Comparison of ENCODE assay signal across 17 cellular contexts in the genomic region with DNA sequence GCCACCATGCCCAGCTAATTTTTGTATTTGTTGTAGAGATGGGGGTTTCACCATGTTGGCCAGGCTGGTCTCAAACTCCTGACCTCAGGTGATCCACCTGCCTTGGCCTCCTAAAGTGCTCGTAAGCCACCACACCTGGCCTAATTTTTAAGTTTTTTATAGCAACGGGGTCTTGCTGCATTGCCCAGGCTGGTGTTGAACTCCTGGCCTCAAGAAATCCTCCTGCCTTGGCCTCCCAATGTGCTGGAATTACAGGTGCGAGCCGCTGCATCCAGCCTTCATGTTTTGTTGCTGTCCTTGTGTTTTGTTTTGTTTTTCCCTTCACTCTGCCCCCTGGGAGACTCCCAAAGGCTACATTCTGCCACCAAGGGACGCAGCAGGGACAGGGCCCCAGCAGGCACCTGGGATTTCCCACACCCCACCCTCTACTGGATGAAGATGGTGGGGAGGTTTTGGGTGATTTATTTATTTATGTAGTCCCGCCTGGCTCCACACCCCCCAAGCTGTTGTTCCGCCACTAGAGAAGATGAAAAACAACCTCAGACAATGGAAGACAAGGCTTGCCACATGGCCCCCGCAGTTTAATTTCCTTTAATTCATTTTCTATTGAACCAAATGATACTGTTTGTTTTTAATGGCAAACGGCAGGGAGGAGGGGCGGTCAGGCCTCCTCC.
DNase-seq lines count a peak whose midpoint lies in the region; ATAC-seq and TF ChIP-seq lines count a peak whose summit lies in the region.
"Had no signal": no experiment of that assay in that cellular context is flagged by ENCODE, and none has a peak within 500 bp of the region (broad histone marks: within the 10 kb centered on the region; RNA-seq: fewer than 3 reads in every experiment).

No MANE protein-coding gene starts in this region.

- H3K4me1 ChIP-seq in CD8-positive, alpha-beta T cell (ENCODE audit: insufficient read depth, low read length) = no peaks in the 10 kb centered on the region

- 0 out of 2 replicates have a peak, but pooled peaks cover 3% of the 10 kb centered on the region for H3K36me3 Mint-ChIP-seq in WTC11
- no peaks in the 10 kb centered on the region for H3K36me3 Mint-ChIP-seq in CD8-positive, alpha-beta T cell
- H3K36me3 Mint-ChIP-seq: CD8-positive, alpha-beta memory T cell had no signal

- CTCF ChIA-PET in WTC11 (lab: Charles Lee) = no interaction called here
- CTCF ChIA-PET in CD8-positive, alpha-beta T cell (lab: Charles Lee) = no interaction called here

- no peaks in the 10 kb centered on the region for H3K9me3 Mint-ChIP-seq in WTC11
- H3K9me3 Mint-ChIP-seq in CD8-positive, alpha-beta T cell = no peaks in the 10 kb centered on the region
- H3K9me3 Mint-ChIP-seq: CD8-positive, alpha-beta memory T cell; HFFc6 had no signal

- no peak for TF ChIP-seq CTCF in WTC11 (IDR thresholded peaks at IDR 0.05)
- TF ChIP-seq CTCF in CD8-positive, alpha-beta T cell (IDR thresholded peaks at IDR 0.05) = no peak

- no peaks in the 10 kb centered on the region for H3K4me1 Mint-ChIP-seq in WTC11
- H3K4me1 Mint-ChIP-seq in CD8-positive, alpha-beta T cell (ENCODE audit: low read depth) = no peaks in the 10 kb centered on the region
- H3K4me1 Mint-ChIP-seq: CD8-positive, alpha-beta memory T cell had no signal

- no peaks in the 10 kb centered on the region for H3K36me3 ChIP-seq in CD8-positive, alpha-beta T cell (ENCODE audit: insufficient read depth, low read length)

- H3K27ac Mint-ChIP-seq in WTC11 = no peak overlapping the region
- no peak overlapping the region for H3K27ac Mint-ChIP-seq in CD8-positive, alpha-beta T cell
- H3K27ac Mint-ChIP-seq: HFFc6 had no signal

- POLR2A ChIA-PET in WTC11 (lab: Charles Lee) = no interaction called here
- POLR2A ChIA-PET in CD8-positive, alpha-beta T cell (lab: Charles Lee) = no interaction called here

- H3K27me3 Mint-ChIP-seq in WTC11 (ENCODE audit: low read depth) = no peaks in the 10 kb centered on the region
- H3K27me3 Mint-ChIP-seq in CD8-positive, alpha-beta T cell (ENCODE audit: low read depth) = no peaks in the 10 kb centered on the region

- no peak overlapping the region for H3K4me3 Mint-ChIP-seq in WTC11
- no peak overlapping the region for H3K4me3 Mint-ChIP-seq in CD8-positive, alpha-beta T cell
- H3K4me3 Mint-ChIP-seq: HFFc6 had no signal

- H3K27me3 ChIP-seq in CD8-positive, alpha-beta T cell (ENCODE audit: insufficient read depth, low read length) = no peaks in the 10 kb centered on the region

- H3K27ac ChIP-seq in CD8-positive, alpha-beta T cell (ENCODE audit: low read depth, low read length) = no peak overlapping the region
- H3K27ac ChIP-seq: HL-60 had no signal

- no peaks in the 10 kb centered on the region for H3K9me3 ChIP-seq in CD8-positive, alpha-beta T cell (ENCODE audit: low read length)

- no peak overlapping the region for H3K4me3 ChIP-seq in CD8-positive, alpha-beta T cell (ENCODE audit: low read depth, low read length)

- intact Hi-C loops in CD8-positive, alpha-beta T cell (cut with DNase I, micrococcal nuclease) = no loop called here

- no peak for ATAC-seq in WTC11
- ATAC-seq in CD8-positive, alpha-beta T cell = no peak
- ATAC-seq: Right ventricle myocardium inferior had no signal

- DNase-seq in NCI-H2171 treated with DMSO at 0.1 percent for 48 hours (lab: John Stamatoyannopoulos, UW) = peak; percentile 3
- no peak for DNase-seq in NCI-H2171 (lab: John Stamatoyannopoulos, UW)
- DNase-seq in NCI-H345 (lab: John Stamatoyannopoulos, UW) = peak; percentile 30
- DNase-seq in WTC11 (ENCODE audit: low spot score) = no peak
- no peak for DNase-seq in H4 (ENCODE audit: low spot score)
- no peak for DNase-seq in CD8-positive, alpha-beta T cell
- DNase-seq in DMS153 (lab: John Stamatoyannopoulos, UW) = no peak
- DNase-seq: CD8-positive, alpha-beta memory T cell; DMS79 treated with DMSO at 0.1 percent for 48 hours; HFFc6; MM.1S; NCI-H1092; NCI-H1694; NCI-H2081 treated with DMSO at 0.1 percent for 48 hours; NCI-H510A treated with DMSO at 0.1 percent for 48 hours had no signal

TF ChIP-seq in WTC11, 78 proteins besides CTCF, POLR2A, EP300 and RAD21:
- TF ChIP-seq MAX (CRISPR knock-in tag; IDR thresholded peaks at IDR 0.05) = no peak
- no peak for TF ChIP-seq NFE2L1 (CRISPR knock-in tag; IDR thresholded peaks at IDR 0.05)
- no peak for TF ChIP-seq ATF6 (CRISPR knock-in tag; IDR thresholded peaks at IDR 0.05)
- TF ChIP-seq ATF1 (CRISPR knock-in tag; IDR thresholded peaks at IDR 0.05) = no peak
- TF ChIP-seq ZNF121 (CRISPR knock-in tag; IDR thresholded peaks at IDR 0.05) = peak; percentile 74
- TF ChIP-seq GABPB1 (CRISPR knock-in tag; IDR thresholded peaks at IDR 0.05) = no peak
- TF ChIP-seq, protein P1, sequence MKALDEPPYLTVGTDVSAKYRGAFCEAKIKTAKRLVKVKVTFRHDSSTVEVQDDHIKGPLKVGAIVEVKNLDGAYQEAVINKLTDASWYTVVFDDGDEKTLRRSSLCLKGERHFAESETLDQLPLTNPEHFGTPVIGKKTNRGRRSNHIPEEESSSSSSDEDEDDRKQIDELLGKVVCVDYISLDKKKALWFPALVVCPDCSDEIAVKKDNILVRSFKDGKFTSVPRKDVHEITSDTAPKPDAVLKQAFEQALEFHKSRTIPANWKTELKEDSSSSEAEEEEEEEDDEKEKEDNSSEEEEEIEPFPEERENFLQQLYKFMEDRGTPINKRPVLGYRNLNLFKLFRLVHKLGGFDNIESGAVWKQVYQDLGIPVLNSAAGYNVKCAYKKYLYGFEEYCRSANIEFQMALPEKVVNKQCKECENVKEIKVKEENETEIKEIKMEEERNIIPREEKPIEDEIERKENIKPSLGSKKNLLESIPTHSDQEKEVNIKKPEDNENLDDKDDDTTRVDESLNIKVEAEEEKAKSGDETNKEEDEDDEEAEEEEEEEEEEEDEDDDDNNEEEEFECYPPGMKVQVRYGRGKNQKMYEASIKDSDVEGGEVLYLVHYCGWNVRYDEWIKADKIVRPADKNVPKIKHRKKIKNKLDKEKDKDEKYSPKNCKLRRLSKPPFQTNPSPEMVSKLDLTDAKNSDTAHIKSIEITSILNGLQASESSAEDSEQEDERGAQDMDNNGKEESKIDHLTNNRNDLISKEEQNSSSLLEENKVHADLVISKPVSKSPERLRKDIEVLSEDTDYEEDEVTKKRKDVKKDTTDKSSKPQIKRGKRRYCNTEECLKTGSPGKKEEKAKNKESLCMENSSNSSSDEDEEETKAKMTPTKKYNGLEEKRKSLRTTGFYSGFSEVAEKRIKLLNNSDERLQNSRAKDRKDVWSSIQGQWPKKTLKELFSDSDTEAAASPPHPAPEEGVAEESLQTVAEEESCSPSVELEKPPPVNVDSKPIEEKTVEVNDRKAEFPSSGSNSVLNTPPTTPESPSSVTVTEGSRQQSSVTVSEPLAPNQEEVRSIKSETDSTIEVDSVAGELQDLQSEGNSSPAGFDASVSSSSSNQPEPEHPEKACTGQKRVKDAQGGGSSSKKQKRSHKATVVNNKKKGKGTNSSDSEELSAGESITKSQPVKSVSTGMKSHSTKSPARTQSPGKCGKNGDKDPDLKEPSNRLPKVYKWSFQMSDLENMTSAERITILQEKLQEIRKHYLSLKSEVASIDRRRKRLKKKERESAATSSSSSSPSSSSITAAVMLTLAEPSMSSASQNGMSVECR (CRISPR knock-in tag; IDR thresholded peaks at IDR 0.05; ENCODE audit: borderline replicate concordance) = no peak

Comparison
In these comparisons a context has a peak if more than half of its experiments do, and no peak if none do; other contexts are left out.
1. DNase-seq: peak in NCI-H2171 treated with DMSO at 0.1 percent for 48 hours (single experiment) and NCI-H345 (single experiment); none in NCI-H2171 (single experiment), WTC11 (single experiment), H4 (single experiment), CD8-positive, alpha-beta T cell (0 of 7) and DMS153 (single experiment).